ENCODE assay signal across 10 cellular contexts in the genomic region with DNA sequence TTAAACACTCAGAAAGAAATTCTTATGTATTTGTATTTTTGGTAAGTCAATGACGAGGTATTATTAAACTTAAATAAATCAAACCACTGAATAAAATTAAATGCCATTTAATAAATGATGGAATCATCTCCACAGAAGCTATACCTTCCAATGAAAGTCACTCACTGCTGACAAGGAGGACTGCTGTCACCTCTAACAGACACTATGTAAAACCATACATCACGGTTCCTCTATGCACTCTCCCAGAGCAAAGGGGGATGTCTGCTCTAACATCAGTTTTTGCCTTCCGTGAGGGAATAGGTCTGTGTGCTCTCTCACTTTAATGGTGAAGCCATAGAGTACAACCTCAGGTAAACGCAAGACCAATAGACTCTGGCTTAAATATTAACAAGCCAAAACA.
DNase-seq lines count a peak whose midpoint lies in the region; ATAC-seq and TF ChIP-seq lines count a peak whose summit lies in the region.
"Had no signal": no experiment of that assay in that cellular context is flagged by ENCODE, and none has a peak within 500 bp of the region (broad histone marks: within the 10 kb centered on the region; RNA-seq: fewer than 3 reads in every experiment).

No MANE protein-coding gene starts in this region.

- intact Hi-C loops in right cardiac atrium (cut with DNase I), result loop anchor here in 2 of 4 donors (5.0 kb wide), 1 partner anchor 38 kb away; no protein-coding TSS in a partner anchor

- TF ChIP-seq CTCF in right atrium auricular region (IDR thresholded peaks at IDR 0.05), result no peak

- peaks cover 0 to 94% of the 10 kb centered on the region in 2 donors for H3K4me1 ChIP-seq in right atrium auricular region
- H3K4me1 ChIP-seq in right cardiac atrium (ENCODE audit: control insufficient read depth, insufficient read depth, low read length), result peaks cover 43% of the 10 kb centered on the region

- H3K4me3 ChIP-seq in right atrium auricular region, result no peak overlapping the region
- no peak overlapping the region for H3K4me3 ChIP-seq in right cardiac atrium (ENCODE audit: low read length)
- H3K4me3 ChIP-seq: coronary artery had no signal

- H3K36me3 ChIP-seq in right atrium auricular region, result peaks cover 11% of the 10 kb centered on the region

- H3K27me3 ChIP-seq in right atrium auricular region, result no peaks in the 10 kb centered on the region
- H3K27me3 ChIP-seq in right cardiac atrium (ENCODE audit: control insufficient read depth, insufficient read depth), result no peaks in the 10 kb centered on the region

- H3K27ac ChIP-seq in right atrium auricular region (peak overlapping the region; percentile 17 to 85), right cardiac atrium (ENCODE audit: low read length) (no peak overlapping the region)

- WGBS in right cardiac atrium, result 80% methylated on average over 4 of the region's 4 CpGs

- no peak for DNase-seq in right atrium auricular region (ENCODE audit: low spot score)
- no peak for DNase-seq in right cardiac atrium
- peak; percentile 13 for DNase-seq in SW480 (ENCODE audit: low spot score)
- no peak for DNase-seq in activated gamma-delta T cell treated with Interleukin-2 at 50 U/mL for 16 hours
- no peak for DNase-seq in NCI-H748 (lab: John Stamatoyannopoulos, UW; ENCODE audit: unreplicated experiment)
- no peak for DNase-seq in NCI-H524 (lab: John Stamatoyannopoulos, UW)
- no peak for DNase-seq in NCI-H2196 (lab: John Stamatoyannopoulos, UW; ENCODE audit: unreplicated experiment)
- DNase-seq: NCI-H2029 treated with DMSO at 0.1 percent for 48 hours had no signal

- ATAC-seq in right cardiac atrium (no peak), HG02852 (IDR thresholded peaks at IDR 0.05; ENCODE audit: unreplicated experiment) (peak; percentile 20)

- H3K9me3 ChIP-seq in right atrium auricular region (no peaks in the 10 kb centered on the region), right cardiac atrium (ENCODE audit: control insufficient read depth, low read length) (no peaks in the 10 kb centered on the region)
